In genomic region chr4:175371091-175371490, GRCh38 we compare ENCODE assay signal across 18 cellular contexts.
DNase-seq lines count a peak whose midpoint lies in the region; ATAC-seq and TF ChIP-seq lines count a peak whose summit lies in the region.
"Had no signal": no experiment of that assay in that cellular context is flagged by ENCODE, and none has a peak within 500 bp of the region (broad histone marks: within the 10 kb centered on the region; RNA-seq: fewer than 3 reads in every experiment).

No MANE protein-coding gene starts in this region.

- H4K20me1 ChIP-seq in OCI-LY7 (ENCODE audit: insufficient read depth, low read length), result no peaks in the 10 kb centered on the region
- H4K20me1 ChIP-seq in osteoblast (ENCODE audit: insufficient read depth, low read length), result no peaks in the 10 kb centered on the region
- H4K20me1 ChIP-seq: BLaER1 treated with 17β-estradiol and CSF1 and Interleukin-3, amounts not matched to agents 10 nM and 100 nM had no signal

- H3K79me2 ChIP-seq in OCI-LY7 (ENCODE audit: insufficient read depth, low read depth, low read length) (no peaks in the 10 kb centered on the region), osteoblast (ENCODE audit: insufficient read depth, low read length) (no peaks in the 10 kb centered on the region)

- H3K4me2 ChIP-seq in OCI-LY7 (ENCODE audit: low read length), result no peak overlapping the region
- no peak overlapping the region for H3K4me2 ChIP-seq in osteoblast (ENCODE audit: insufficient read depth, low read length)
- H3K4me2 ChIP-seq: BLaER1 treated with 17β-estradiol and CSF1 and Interleukin-3, amounts not matched to agents 10 nM and 100 nM had no signal

- CTCF ChIA-PET in OCI-LY7 (lab: Charles Lee; ENCODE audit: unreplicated experiment), result no interaction called here

- H3K27ac ChIP-seq in OCI-LY7 (ENCODE audit: low read depth, low read length, poor library complexity, severe bottlenecking) (no peak overlapping the region), osteoblast (ENCODE audit: low read depth, low read length) (no peak overlapping the region), SJCRH30 (no peak overlapping the region)
- H3K27ac ChIP-seq: BLaER1 treated with 17β-estradiol and CSF1 and Interleukin-3, amounts not matched to agents 10 nM and 100 nM; GM23248 had no signal

- H3K4me3 ChIP-seq in OCI-LY7 (ENCODE audit: low read depth, low read length, poor library complexity, severe bottlenecking) (no peak overlapping the region), epithelial cell of esophagus (ENCODE audit: low read length) (no peak overlapping the region), osteoblast (ENCODE audit: insufficient read depth, low read length) (no peak overlapping the region), SJCRH30 (no peak overlapping the region)
- H3K4me3 ChIP-seq: BLaER1 treated with 17β-estradiol and CSF1 and Interleukin-3, amounts not matched to agents 10 nM and 100 nM; GM23248 had no signal

- no TSS peak for BruUV-seq in OCI-LY7 (replicated peaks; lab: Mats Ljungman, UMichigan)

- H3K4me1 ChIP-seq in OCI-LY7 (ENCODE audit: insufficient read depth, low read length, poor library complexity, severe bottlenecking) (peaks cover 12% of the 10 kb centered on the region), osteoblast (ENCODE audit: insufficient read depth, low read length) (peaks cover 4% of the 10 kb centered on the region), SJCRH30 (no peaks in the 10 kb centered on the region)
- H3K4me1 ChIP-seq: BLaER1 treated with 17β-estradiol and CSF1 and Interleukin-3, amounts not matched to agents 10 nM and 100 nM had no signal

- intact Hi-C loops in OCI-LY7 (cut with micrococcal nuclease; ENCODE audit: unreplicated experiment), result loop anchor here (5.0 kb wide), 1 partner anchor 36 kb away; no protein-coding TSS in a partner anchor

- ATAC-seq in GM18909 (IDR thresholded peaks at IDR 0.05; ENCODE audit: poor library complexity, unreplicated experiment), result no peak
- ATAC-seq: HepG2 had no signal

- H3K9me2 ChIP-seq in OCI-LY7 (ENCODE audit: insufficient read depth, low read length), result no peaks in the 10 kb centered on the region

- H3K36me3 ChIP-seq in OCI-LY7 (ENCODE audit: insufficient read depth, low read length) (no peaks in the 10 kb centered on the region), osteoblast (ENCODE audit: insufficient read depth, low read length) (no peaks in the 10 kb centered on the region), SJCRH30 (no peaks in the 10 kb centered on the region)
- H3K36me3 ChIP-seq: BLaER1 treated with 17β-estradiol and CSF1 and Interleukin-3, amounts not matched to agents 10 nM and 100 nM had no signal

- H2AFZ ChIP-seq in OCI-LY7 (ENCODE audit: low read length) (peak overlapping the region; percentile 51; the same call in 1 of the 2 replicates), osteoblast (ENCODE audit: low read length) (peak overlapping the region; percentile 11)
- H2AFZ ChIP-seq: GM23248 had no signal

- no peak for TF ChIP-seq CTCF in OCI-LY7 (conservative IDR thresholded peaks at IDR 0.05; ENCODE audit: low read length)
- TF ChIP-seq CTCF in epithelial cell of esophagus (IDR thresholded peaks at IDR 0.05; ENCODE audit: insufficient read depth, low read depth, low read length, missing control alignments), result no peak
- TF ChIP-seq CTCF in osteoblast (IDR thresholded peaks at IDR 0.05; ENCODE audit: extremely low read depth, low read depth, low read length), result no peak

- H3K27me3 ChIP-seq in osteoblast (ENCODE audit: insufficient read depth, low read length) (no peaks in the 10 kb centered on the region), SJCRH30 (no peaks in the 10 kb centered on the region)
- H3K27me3 ChIP-seq: BLaER1 treated with 17β-estradiol and CSF1 and Interleukin-3, amounts not matched to agents 10 nM and 100 nM had no signal

- no peaks in the 10 kb centered on the region for H3K9me3 ChIP-seq in OCI-LY7 (ENCODE audit: low read length)
- no peaks in the 10 kb centered on the region for H3K9me3 ChIP-seq in osteoblast (ENCODE audit: low read depth, low read length)
- no peaks in the 10 kb centered on the region for H3K9me3 ChIP-seq in SJCRH30 (replicated peaks)
- H3K9me3 ChIP-seq: BLaER1 treated with 17β-estradiol and CSF1 and Interleukin-3, amounts not matched to agents 10 nM and 100 nM had no signal

- POLR2A ChIA-PET in OCI-LY7 (lab: Charles Lee), result no interaction called here

- DNase-seq in ELR (ENCODE audit: low read depth), result peak; percentile 31
- DNase-seq in OCI-LY7 (ENCODE audit: low spot score), result no peak
- peak; percentile 46 for DNase-seq in epithelial cell of esophagus (ENCODE audit: low read depth)
- no peak for DNase-seq in osteoblast (ENCODE audit: insufficient read length, low spot score, missing footprints)
- no peak for DNase-seq in SJCRH30
- DNase-seq in GDM1 (lab: John Stamatoyannopoulos, UW), result no peak
- DNase-seq in mucosa of gallbladder (ENCODE audit: low spot score), result no peak
- DNase-seq: ACHN; CD4-positive, CD25-positive, alpha-beta regulatory T cell; DMS153; DMS79 treated with DMSO at 0.1 percent for 48 hours; EL; GF-D8; GM23248; H9 had no signal

Comparison
In these comparisons a context has a peak if more than half of its experiments do, and no peak if none do; other contexts are left out.
1. DNase-seq: peak in ELR (single experiment) and epithelial cell of esophagus (single experiment); none in OCI-LY7 (single experiment), osteoblast (single experiment), SJCRH30 (0 of 2), GDM1 (single experiment) and mucosa of gallbladder (single experiment).